8 cellular contexts compared by ENCODE assay signal in genomic region chr11:27701262-27702105, GRCh38. TPM values are rescaled to one million over a fixed set of nuclear protein-coding genes. Genes with fewer than 3 reads are reported as not detected.
DNase-seq lines count a peak whose midpoint lies in the region; ATAC-seq and TF ChIP-seq lines count a peak whose summit lies in the region.

No MANE protein-coding gene starts in this region.

- no CpG with 5 or more reads among the region's 33 CpGs for WGBS in trophoblast cell (ENCODE audit: extremely low coverage, insufficient coverage, insufficient read length)

- H3K79me1 ChIP-seq in trophoblast cell (ENCODE audit: low read length) = peaks cover 4% of the 10 kb centered on the region

- no peak overlapping the region for H4K12ac ChIP-seq in trophoblast cell (ENCODE audit: low read depth, low read length)

- H3K27ac ChIP-seq in WERI-Rb-1 = no peak overlapping the region
- H3K27ac ChIP-seq in trophoblast cell (ENCODE audit: low read depth, low read length) = no peak overlapping the region

- H4K91ac ChIP-seq in trophoblast cell (ENCODE audit: low read depth, low read length) = no peak overlapping the region

- CTCF ChIA-PET in activated naive CD4-positive, alpha-beta T cell treated with anti-CD3 and anti-CD28 coated beads for 36 hours (lab: Charles Lee) = no interaction called here

- TF ChIP-seq CTCF in WERI-Rb-1 (IDR thresholded peaks at IDR 0.05; ENCODE audit: low read depth, low read length) = peak; percentile 49

- H2BK120ac ChIP-seq in trophoblast cell (ENCODE audit: insufficient read depth, low read length, poor library complexity) = no peak overlapping the region

- no peak overlapping the region for H3K27ac Mint-ChIP-seq in activated naive CD4-positive, alpha-beta T cell treated with anti-CD3 and anti-CD28 coated beads for 36 hours

- H4K8ac ChIP-seq in trophoblast cell (ENCODE audit: low read depth, low read length) = no peak overlapping the region

- no peak overlapping the region for H3K14ac ChIP-seq in trophoblast cell (ENCODE audit: low read length)

- intact Hi-C loops in activated naive CD4-positive, alpha-beta T cell treated with anti-CD3 and anti-CD28 coated beads for 36 hours (cut with micrococcal nuclease) = loop anchor here (2.0 kb wide), 2 partner anchors 19 to 407 kb away; partner anchors contain the start of genes KIF18A and METTL15

- peak overlapping the region; percentile 70 for H3K4me3 Mint-ChIP-seq in activated naive CD4-positive, alpha-beta T cell treated with anti-CD3 and anti-CD28 coated beads for 36 hours

- peaks cover 30% of the 10 kb centered on the region for H3K27me3 ChIP-seq in WERI-Rb-1 (ENCODE audit: insufficient read depth, low read depth, severe bottlenecking)
- peaks cover 27% of the 10 kb centered on the region for H3K27me3 ChIP-seq in trophoblast cell (ENCODE audit: insufficient read depth, low read length)

- H3K9ac ChIP-seq in trophoblast cell (ENCODE audit: low read length) = no peak overlapping the region

- no peak overlapping the region for H3K18ac ChIP-seq in trophoblast cell (ENCODE audit: low read length)

- no peak overlapping the region for H3K4ac ChIP-seq in trophoblast cell (ENCODE audit: low read depth, low read length)

- H3K4me3 ChIP-seq in WERI-Rb-1 (ENCODE audit: low read depth, low read length) (peak overlapping the region; percentile 48), trophoblast cell (ENCODE audit: low read depth, low read length) (peak overlapping the region; percentile 44)

- no peak for ATAC-seq in GM21723 (IDR thresholded peaks at IDR 0.05; ENCODE audit: unreplicated experiment)

- H3K4me2 ChIP-seq in trophoblast cell (ENCODE audit: low read length) = peak overlapping the region; percentile 98

- H3K4me1 Mint-ChIP-seq in activated naive CD4-positive, alpha-beta T cell treated with anti-CD3 and anti-CD28 coated beads for 36 hours (ENCODE audit: low read depth) = peaks cover 27% of the 10 kb centered on the region

- H3K9me3 ChIP-seq in WERI-Rb-1 (ENCODE audit: severe bottlenecking) (no peaks in the 10 kb centered on the region), trophoblast cell (ENCODE audit: insufficient read depth, low read depth, low read length) (no peaks in the 10 kb centered on the region)

- DNase-seq in activated naive CD4-positive, alpha-beta T cell treated with anti-CD3 and anti-CD28 coated beads for 36 hours = no peak
- DNase-seq in activated naive CD4-positive, alpha-beta T cell treated with anti-CD3 and anti-CD28 coated beads, Interleukin-2, amount 50 U/mL, for 16 hours = no peak
- peak; percentile 51 for DNase-seq in HK-2 (ENCODE audit: unreplicated experiment)
- DNase-seq in WERI-Rb-1 = peak; percentile 55
- DNase-seq in glomerular visceral epithelial cell (ENCODE audit: extremely low spot score) = peak; percentile 70
- DNase-seq in trophoblast cell = peak in 1 of 2 donors; percentile 38
- no peak for DNase-seq in RKO (ENCODE audit: low spot score)

- H2BK5ac ChIP-seq in trophoblast cell (ENCODE audit: low read depth, low read length, poor library complexity) = no peak overlapping the region

- H3K36me3 ChIP-seq in WERI-Rb-1 (no peaks in the 10 kb centered on the region), trophoblast cell (ENCODE audit: control insufficient read depth in 1 of 2, insufficient read depth in 2 of 2, low read length in 2 of 2) (no peaks in the 10 kb centered on the region)

- no peaks in the 10 kb centered on the region for H3K36me3 Mint-ChIP-seq in activated naive CD4-positive, alpha-beta T cell treated with anti-CD3 and anti-CD28 coated beads for 36 hours (ENCODE audit: low read depth)

- no peak overlapping the region for H2AK5ac ChIP-seq in trophoblast cell (ENCODE audit: low read length)

- no peak overlapping the region for H3K23ac ChIP-seq in trophoblast cell (ENCODE audit: low read length)

- no peak overlapping the region for H2AFZ ChIP-seq in trophoblast cell (ENCODE audit: insufficient read depth, low read length, poor library complexity)

- H3K9me3 Mint-ChIP-seq in activated naive CD4-positive, alpha-beta T cell treated with anti-CD3 and anti-CD28 coated beads for 36 hours = no peaks in the 10 kb centered on the region

- H2BK12ac ChIP-seq in trophoblast cell (ENCODE audit: low read length) = no peak overlapping the region

- H3K27me3 Mint-ChIP-seq in activated naive CD4-positive, alpha-beta T cell treated with anti-CD3 and anti-CD28 coated beads for 36 hours (ENCODE audit: low read depth) = peaks cover 64% of the 10 kb centered on the region

- peaks cover 9 to 10% of the 10 kb centered on the region in 2 experiments for H3K4me1 ChIP-seq in trophoblast cell (ENCODE audit: control insufficient read depth in 1 of 2, insufficient read depth in 2 of 2, low read length in 2 of 2)

- no peaks in the 10 kb centered on the region for H3K79me2 ChIP-seq in trophoblast cell (ENCODE audit: control insufficient read depth, insufficient read depth, low read length, poor library complexity)

RNA-seq across cellular contexts. Expression of gene BDNF, which starts 1.2 kb away (rescaled TPM):
- not detected for total RNA-seq in activated naive CD4-positive, alpha-beta T cell treated with anti-CD3 and anti-CD28 coated beads for 36 hours
- 0.75 and 0.85 TPM in 2 replicates for polyA plus RNA-seq in trophoblast cell (2013)

Comparison
In these comparisons a context has a peak if more than half of its experiments do, and no peak if none do; other contexts are left out.
1. DNase-seq: peak in HK-2 (single experiment), WERI-Rb-1 (single experiment) and glomerular visceral epithelial cell (single experiment); none in activated naive CD4-positive, alpha-beta T cell treated with anti-CD3 and anti-CD28 coated beads for 36 hours (single experiment), activated naive CD4-positive, alpha-beta T cell treated with anti-CD3 and anti-CD28 coated beads, Interleukin-2, amount 50 U/mL, for 16 hours (single experiment) and RKO (single experiment).